27 cellular contexts compared by ENCODE assay signal in the genomic region with DNA sequence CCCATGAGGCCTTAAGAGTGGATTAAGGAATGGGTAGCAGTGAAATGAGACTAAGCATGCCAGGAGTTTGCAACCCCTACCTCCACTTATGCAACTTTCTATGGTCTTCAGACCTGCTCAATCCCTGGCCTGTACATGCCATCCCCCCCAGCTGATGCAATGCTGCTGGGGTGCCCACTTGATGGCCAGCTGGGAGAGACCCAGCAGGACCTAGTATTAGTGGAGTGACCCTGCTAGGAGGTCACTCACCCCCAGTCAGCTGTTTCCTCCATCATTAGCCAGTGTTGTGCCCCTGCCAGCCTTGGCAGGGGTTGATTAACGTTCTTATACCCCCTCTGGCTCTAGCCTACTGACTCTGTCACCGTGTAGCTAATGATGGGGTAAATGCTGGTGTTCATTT.
A peak's percentile ranks its signal among the peaks of the same experiment; 100 is the strongest.
DNase-seq lines count a peak whose midpoint lies in the region; TF ChIP-seq lines count a peak whose summit lies in the region.
"Had no signal": no experiment of that assay in that cellular context is flagged by ENCODE, and none has a peak within 500 bp of the region (broad histone marks: within the 10 kb centered on the region; RNA-seq: fewer than 3 reads in every experiment).

No MANE protein-coding gene starts in this region.

- H3K4me1 ChIP-seq in HEK293 (ENCODE audit: control insufficient read depth, insufficient read depth, low read length): no peaks in the 10 kb centered on the region
- H3K4me1 ChIP-seq: A549; BE2C; BLaER1; BLaER1 treated with 17β-estradiol and CSF1 and Interleukin-3, amounts not matched to agents 10 nM and 100 nM; Caco-2 had no signal

- H3K36me3 ChIP-seq in HEK293 (ENCODE audit: control insufficient read depth in 2 of 2, insufficient read depth in 1 of 2, low read length in 2 of 2): no peaks in the 10 kb centered on the region; a peak in 1 of 3 replicates
- H3K36me3 ChIP-seq: BE2C; BLaER1; BLaER1 treated with 17β-estradiol and CSF1 and Interleukin-3, amounts not matched to agents 10 nM and 100 nM had no signal

- CTCF ChIA-PET in HEK293 (lab: Yijun Ruan, JAX): no interaction called here

- no peaks in the 10 kb centered on the region for H3K9me3 ChIP-seq in HEK293 (ENCODE audit: control insufficient read depth, insufficient read depth, low read depth, low read length)
- H3K9me3 ChIP-seq: A549, BE2C, BLaER1, Caco-2 had no signal

- no peak overlapping the region for H3K27ac ChIP-seq in HEK293 (ENCODE audit: extremely low read depth, low read depth, low read length)
- H3K27ac ChIP-seq: 22Rv1; A549; BLaER1; BLaER1 treated with 17β-estradiol and CSF1 and Interleukin-3, amounts not matched to agents 10 nM and 100 nM; C4-2B had no signal

- no peak overlapping the region for H3K4me3 ChIP-seq in HEK293 (ENCODE audit: low read depth, low read length)
- H3K4me3 ChIP-seq: A549; BLaER1; BLaER1 treated with 17β-estradiol and CSF1 and Interleukin-3, amounts not matched to agents 10 nM and 100 nM had no signal

- no peak for TF ChIP-seq CTCF in HEK293 (tag by site-specific recombination; IDR thresholded peaks at IDR 0.05)

- no peak for DNase-seq in NCI-H2196 treated with DMSO at 0.1 percent for 48 hours (lab: John Stamatoyannopoulos, UW; ENCODE audit: unreplicated experiment)
- DNase-seq: 8988T; ACHN; AML-193; BE2C; C1 segment of cervical spinal cord; Caco-2; Calu3; CD4-positive, alpha-beta memory T cell; CD4-positive, alpha-beta T cell; CD4-positive, CD25-positive, alpha-beta regulatory T cell; CD8-positive, alpha-beta memory T cell; CD8-positive, alpha-beta T cell; COR-L47; DMS 273 treated with DMSO at 0.1 percent for 48 hours; DMS153; DMS53; DMS79; DMS79 treated with DMSO at 0.1 percent for 48 hours; DND-41; EL had no signal

- POLR2A ChIA-PET in HEK293 (lab: Yijun Ruan, JAX): no interaction called here

TF ChIP-seq in HEK293, 187 proteins besides CTCF, POLR2A, EP300 and RAD21:
- TF ChIP-seq KLF8 (tag by site-specific recombination; IDR thresholded peaks at IDR 0.05) (no peak), ZIC2 (tag by site-specific recombination; IDR thresholded peaks at IDR 0.05) (peak; percentile 93)
TF ChIP-seq in HEK293: peak in this region for 1.
